In genomic region chr9:86097510-86098224, GRCh38 we compare ENCODE assay signal across 11 cellular contexts. TPM values are rescaled to one million over a fixed set of nuclear protein-coding genes. Genes with fewer than 3 reads are reported as not detected.
A peak's percentile ranks its signal among the peaks of the same experiment; 100 is the strongest.
DNase-seq lines count a peak whose midpoint lies in the region; ATAC-seq, FAIRE-seq and TF ChIP-seq lines count a peak whose summit lies in the region.
"Had no signal": no experiment of that assay in that cellular context is flagged by ENCODE, and none has a peak within 500 bp of the region (broad histone marks: within the 10 kb centered on the region; RNA-seq: fewer than 3 reads in every experiment).

No MANE protein-coding gene starts in this region.

- CTCF ChIA-PET in K562 (lab: Yijun Ruan, JAX; ENCODE audit: low intra/inter-chr PET ratio): no interaction called here

- H2AFZ ChIP-seq in K562 (ENCODE audit: low read depth, low read length): no peak overlapping the region

- H3K9me3 ChIP-seq in BLaER1 (no peaks in the 10 kb centered on the region), K562 (replicated peaks; ENCODE audit: control insufficient read depth, insufficient read depth, low read depth, low read length) (no peaks in the 10 kb centered on the region), mucosa of rectum (ENCODE audit: control insufficient read depth in 2 of 2, low read length in 2 of 2) (no peaks in the 10 kb centered on the region)
- H3K9me3 ChIP-seq: tibial nerve had no signal

- H3K36me3 ChIP-seq in BLaER1 (0 out of 2 replicates have a peak, but pooled peaks cover 4% of the 10 kb centered on the region), K562 (ENCODE audit: control insufficient read depth, insufficient read depth, low read length) (no peaks in the 10 kb centered on the region), mucosa of rectum (ENCODE audit: control insufficient read depth in 2 of 2, insufficient read depth in 2 of 2, low read length in 2 of 2) (no peaks in the 10 kb centered on the region)
- H3K36me3 ChIP-seq: cardiac muscle cell, tibial nerve had no signal

- H3K4me1 ChIP-seq in BLaER1 (peaks cover 41% of the 10 kb centered on the region), K562 (replicated peaks in 1 of 2; ENCODE audit: control insufficient read depth in 2 of 2, insufficient read depth in 2 of 2, low read length in 2 of 2) (peaks cover 0 to 14% of the 10 kb centered on the region in 2 experiments; a peak in 2 of 5 replicates), mucosa of rectum (ENCODE audit: control insufficient read depth in 2 of 2, insufficient read depth in 2 of 2, low read length in 2 of 2) (peaks cover 8 to 26% of the 10 kb centered on the region in 2 donors)

- no peak for TF ChIP-seq POLR2A in NB4 (IDR thresholded peaks at IDR 0.05; ENCODE audit: extremely low read depth, insufficient read length)
- no peak for TF ChIP-seq POLR2A in K562 (conservative IDR thresholded peaks at IDR 0.05)

- H3K27me3 ChIP-seq in BLaER1: no peaks in the 10 kb centered on the region
- H3K27me3 ChIP-seq in K562 (ENCODE audit: control insufficient read depth in 2 of 2, insufficient read depth in 2 of 2, low read length in 2 of 2): peaks cover 3 to 25% of the 10 kb centered on the region in 2 experiments; a peak in 4 of 5 replicates
- H3K27me3 ChIP-seq in mucosa of rectum (ENCODE audit: control insufficient read depth in 2 of 2, insufficient read depth in 2 of 2, low read length in 2 of 2): peaks cover 0 to 4% of the 10 kb centered on the region in 2 donors
- H3K27me3 ChIP-seq: tibial nerve had no signal

- no peak for FAIRE-seq in K562 (lab: Jason Lieb, UNC)
- FAIRE-seq: kidney had no signal

- no peak for DNase-seq in NB4 (ENCODE audit: low read depth)
- no peak for DNase-seq in K562 (ENCODE audit: extremely low read depth in 1 of 4, low spot score in 3 of 4)
- no peak for DNase-seq in HUDEP-2 (lab: John Stamatoyannopoulos, UW; ENCODE audit: unreplicated experiment in 76 of 76)
- DNase-seq in SW 1271 (lab: John Stamatoyannopoulos, UW): no peak
- no peak for DNase-seq in HT-29 (ENCODE audit: low spot score)
- no peak for DNase-seq in UCSD-AML1 (lab: John Stamatoyannopoulos, UW; ENCODE audit: unreplicated experiment)
- DNase-seq: kidney had no signal

- H3K4me3 ChIP-seq in BLaER1 (peak overlapping the region; percentile 97; the same call in 1 of the 2 replicates), NB4 (ENCODE audit: low read depth, low read length) (peak overlapping the region; percentile 62), K562 (no peak overlapping the region), mucosa of rectum (ENCODE audit: low read length in 2 of 2) (peak overlapping the region; percentile 69 to 70)

- in situ Hi-C loops in K562 (cut with MboI): no loop called here

- BruUV-seq in K562 (replicated peaks; lab: Mats Ljungman, UMichigan): no TSS peak

- TF ChIP-seq EP300 in K562 (IDR thresholded peaks at IDR 0.05; ENCODE audit: low read length): no peak

- H4K20me1 ChIP-seq in BLaER1: peaks cover 42% of the 10 kb centered on the region
- H4K20me1 ChIP-seq in K562 (replicated peaks; ENCODE audit: control insufficient read depth, insufficient read depth, low read length): no peaks in the 10 kb centered on the region

- TF ChIP-seq CTCF in NB4 (IDR thresholded peaks at IDR 0.05; ENCODE audit: low read depth, low read length) (no peak), K562 (IDR thresholded peaks at IDR 0.05 in 2 of 3, conservative IDR thresholded peaks at IDR 0.05 in 1 of 3; ENCODE audit: insufficient read depth in 2 of 3, low read depth in 1 of 3, low read length in 3 of 3) (no peak)

- H3K27ac ChIP-seq in BLaER1: no peak overlapping the region
- no peak overlapping the region for H3K27ac ChIP-seq in K562 (ENCODE audit: extremely low read depth, low read depth, low read length)
- H3K27ac ChIP-seq in mucosa of rectum (ENCODE audit: low read depth in 2 of 2, low read length in 2 of 2): peak overlapping the region in 1 of 2 donors; percentile 58
- H3K27ac ChIP-seq: cardiac muscle cell, tibial nerve had no signal

- no peak for ATAC-seq in K562

- H3K9ac ChIP-seq in BLaER1: 0 out of 2 replicates have a peak overlapping the region, but pooled peaks have one; percentile 7
- no peak overlapping the region for H3K9ac ChIP-seq in K562 (ENCODE audit: insufficient read depth in 1 of 2, low read depth in 2 of 2, low read length in 2 of 2)
- H3K9ac ChIP-seq in mucosa of rectum (ENCODE audit: low read depth in 1 of 2, low read length in 2 of 2): peak overlapping the region; percentile 26 to 84

- TF ChIP-seq RAD21 in K562 (CRISPR knock-in tag; conservative IDR thresholded peaks at IDR 0.05 in 1 of 2, IDR thresholded peaks at IDR 0.05 in 1 of 2): no peak

- 2% methylated on average over 9 of the region's 10 CpGs for WGBS in K562 (ENCODE audit: insufficient coverage, low coverage, missing lambda C conversion rate)

- POLR2A ChIA-PET in K562 (lab: Yijun Ruan, JAX): no interaction called here

- H3K9me1 ChIP-seq in K562 (ENCODE audit: control insufficient read depth, insufficient read depth, low read length): no peaks in the 10 kb centered on the region

- intact Hi-C loops in K562 (cut with micrococcal nuclease): no loop called here

- H3K4me2 ChIP-seq in BLaER1 (peak overlapping the region; percentile 95), K562 (ENCODE audit: insufficient read depth, low read length) (no peak overlapping the region)

- H3K79me2 ChIP-seq in K562 (ENCODE audit: control insufficient read depth, insufficient read depth, low read length): no peaks in the 10 kb centered on the region

TF ChIP-seq in K562, 482 proteins besides CTCF, POLR2A, EP300 and RAD21:
- TF ChIP-seq, protein P1, sequence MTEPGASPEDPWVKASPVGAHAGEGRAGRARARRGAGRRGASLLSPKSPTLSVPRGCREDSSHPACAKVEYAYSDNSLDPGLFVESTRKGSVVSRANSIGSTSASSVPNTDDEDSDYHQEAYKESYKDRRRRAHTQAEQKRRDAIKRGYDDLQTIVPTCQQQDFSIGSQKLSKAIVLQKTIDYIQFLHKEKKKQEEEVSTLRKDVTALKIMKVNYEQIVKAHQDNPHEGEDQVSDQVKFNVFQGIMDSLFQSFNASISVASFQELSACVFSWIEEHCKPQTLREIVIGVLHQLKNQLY (CRISPR knock-in tag; conservative IDR thresholded peaks at IDR 0.05): no peak
- TF ChIP-seq DMBX1 (CRISPR knock-in tag; IDR thresholded peaks at IDR 0.05; ENCODE audit: borderline replicate concordance) (no peak), CBX2 (IDR thresholded peaks at IDR 0.05; ENCODE audit: insufficient read depth, low read length, poor library complexity, severe bottlenecking) (peak; percentile 73), SAFB (IDR thresholded peaks at IDR 0.05; ENCODE audit: borderline replicate concordance, low read depth, low read length) (no peak), CBX8 (IDR thresholded peaks at IDR 0.05; ENCODE audit: borderline replicate concordance, extremely low read depth, low read depth, low read length, poor library complexity, severe bottlenecking) (no peak)

RNA-seq across cellular contexts. Expression of gene GOLM1, which starts 1.7 kb away (rescaled TPM):
- total RNA-seq in K562 (2011; cell fraction: chromatin; rRNA removed; ENCODE audit: low replicate concordance): 0.60 TPM in 1 of 2 replicates, not detected in the other
- total RNA-seq in K562 (2011; cell fraction: nucleolus; rRNA removed): not detected in 2 replicates
- 0.46 TPM in 1 of 2 replicates, not detected in the other for total RNA-seq in K562 (2011; cell fraction: nucleoplasm; rRNA removed)
- total RNA-seq in K562 (2014; rRNA removed) (not detected in 2 replicates), K562 (2014; rRNA removed; fragmentation: Illumina TruSeq; extraction: Trizol) (not detected in 2 replicates), K562 (2015; rRNA removed; fragmentation: Illumina TruSeq; extraction: Trizol) (not detected in 2 replicates), K562 (2021) (0.36 and 0.40 TPM in 2 replicates)
- polyA plus RNA-seq in K562 (2011; rRNA removed) (0.04 and 0.11 TPM in 2 replicates), K562 (2014; fragmentation: Illumina TruSeq; extraction: Trizol) (0.06 and 0.09 TPM in 2 replicates), K562 (2014; fragmentation: Nextera tagmentation; extraction: Ambion mirVana) (under 1 TPM; 0.73 to 0.96 TPM), K562 (2014; rRNA removed) (not detected in 2 replicates)
- polyA plus RNA-seq in K562 (2011; cell fraction: cytosol; rRNA removed): 0.01 and 0.07 TPM in 2 replicates
- 0.03 and 0.11 TPM in 2 replicates for polyA plus RNA-seq in K562 (2011; cell fraction: nucleus; rRNA removed)
- 2.3 and 3.0 TPM in 2 replicates for polyA plus RNA-seq in K562 (2012)
- polyA minus RNA-seq in K562 (2011; rRNA and poly(A)+ RNA removed): 0.06 and 0.11 TPM in 2 replicates
- polyA minus RNA-seq in K562 (2011; cell fraction: cytosol; rRNA and poly(A)+ RNA removed): 2.7 TPM in 1 of 2 replicates, not detected in the other
- 0.11 and 0.13 TPM in 2 replicates for polyA minus RNA-seq in K562 (2011; cell fraction: nucleus; rRNA and poly(A)+ RNA removed)
- 41.0 and 50.7 TPM in 2 replicates for total RNA-seq in HT-29 (2014; rRNA removed; shearing (Covaris generic))

Comparison
In these comparisons a context has a peak if more than half of its experiments do, and no peak if none do; other contexts are left out.
1. H3K9ac ChIP-seq: peak in BLaER1 (single experiment) and mucosa of rectum (2 of 2); none in K562 (0 of 2).
2. RNA of gene GOLM1, which starts 1.7 kb away (total RNA-seq): 41.0 to 50.7 TPM in HT-29; 0.36 to 0.60 TPM in K562; every median in the first group is over 10 times any median in the second.